In genomic region chr9:111896942-111897830, GRCh38 we compare ENCODE assay signal across 1 cellular context.
TF ChIP-seq lines count a peak whose summit lies in the region.

No MANE protein-coding gene starts in this region.

TF ChIP-seq in HepG2, 621 proteins besides CTCF, POLR2A, EP300 and RAD21 (continued from another document and continues in another):
- TF ChIP-seq ZNF414 (CRISPR knock-in tag; IDR thresholded peaks at IDR 0.05) (no peak), ZBTB33 (CRISPR knock-in tag; IDR thresholded peaks at IDR 0.05) (no peak), HMG20B (CRISPR knock-in tag; conservative IDR thresholded peaks at IDR 0.05) (no peak), ZC3H4 (CRISPR knock-in tag; IDR thresholded peaks at IDR 0.05; ENCODE audit: borderline replicate concordance) (no peak), PATZ1 (CRISPR knock-in tag; IDR thresholded peaks at IDR 0.05) (no peak; the same call in 1 of the 2 replicates), ZBTB8A (CRISPR knock-in tag; IDR thresholded peaks at IDR 0.05; ENCODE audit: borderline replicate concordance, low read depth) (no peak), ZNF546 (CRISPR knock-in tag; conservative IDR thresholded peaks at IDR 0.05) (no peak), SATB2 (CRISPR knock-in tag; IDR thresholded peaks at IDR 0.05) (no peak), SALL2 (CRISPR knock-in tag; IDR thresholded peaks at IDR 0.05) (no peak), FOXC1 (CRISPR knock-in tag; IDR thresholded peaks at IDR 0.05; ENCODE audit: borderline replicate concordance) (no peak), ZNF607 (CRISPR knock-in tag; IDR thresholded peaks at IDR 0.05; ENCODE audit: borderline replicate concordance) (0 out of 2 replicates have a peak, but pooled peaks have one; percentile 12), XRCC5 (optimal IDR thresholded peaks at IDR 0.05; ENCODE audit: low read length) (no peak), RNF2 (conservative IDR thresholded peaks at IDR 0.05; ENCODE audit: low read depth) (no peak), CC2D1A (CRISPR knock-in tag; IDR thresholded peaks at IDR 0.05) (no peak), NBN (conservative IDR thresholded peaks at IDR 0.05) (no peak), ZNF883 (CRISPR knock-in tag; IDR thresholded peaks at IDR 0.05; ENCODE audit: not compliant biosample characterization) (no peak), TFDP1 (CRISPR knock-in tag; IDR thresholded peaks at IDR 0.05; ENCODE audit: borderline replicate concordance) (no peak), ZNF260 (CRISPR knock-in tag; IDR thresholded peaks at IDR 0.05; ENCODE audit: borderline replicate concordance, low read depth) (no peak), CSRNP2 (CRISPR knock-in tag; conservative IDR thresholded peaks at IDR 0.05; ENCODE audit: low read depth) (no peak), ZNF749 (CRISPR knock-in tag; IDR thresholded peaks at IDR 0.05; ENCODE audit: borderline replicate concordance) (no peak), FOSL1 (CRISPR knock-in tag; IDR thresholded peaks at IDR 0.05; ENCODE audit: borderline replicate concordance) (no peak), TP53 (CRISPR knock-in tag; conservative IDR thresholded peaks at IDR 0.05) (no peak), PBX2 (CRISPR knock-in tag; IDR thresholded peaks at IDR 0.05) (no peak), DRAP1 (CRISPR knock-in tag; IDR thresholded peaks at IDR 0.05) (no peak), KAT2B (IDR thresholded peaks at IDR 0.05; ENCODE audit: borderline replicate concordance, low read depth, low read length) (no peak), ZNF652 (CRISPR knock-in tag; IDR thresholded peaks at IDR 0.05; ENCODE audit: borderline replicate concordance, low read depth) (no peak), CHCHD3 (CRISPR knock-in tag; IDR thresholded peaks at IDR 0.05) (no peak), SIX4 (CRISPR knock-in tag; IDR thresholded peaks at IDR 0.05) (no peak), HOXD1 (CRISPR knock-in tag; IDR thresholded peaks at IDR 0.05) (no peak), ZNF784 (CRISPR knock-in tag; IDR thresholded peaks at IDR 0.05; ENCODE audit: borderline replicate concordance) (no peak), HNRNPK (IDR thresholded peaks at IDR 0.05; ENCODE audit: low read depth, low read length, poor library complexity, severe bottlenecking) (peak; percentile 81), CBX1 (IDR thresholded peaks at IDR 0.05; ENCODE audit: low read depth) (no peak), ZNF382 (CRISPR knock-in tag; IDR thresholded peaks at IDR 0.05; ENCODE audit: borderline replicate concordance) (no peak), ZNF513 (CRISPR knock-in tag; conservative IDR thresholded peaks at IDR 0.05) (no peak), PRPF4 (IDR thresholded peaks at IDR 0.05; ENCODE audit: low read depth, low read length, poor library complexity, severe bottlenecking) (no peak), ATF5 (CRISPR knock-in tag; IDR thresholded peaks at IDR 0.05; ENCODE audit: low read depth) (no peak), ELK4 (CRISPR knock-in tag; IDR thresholded peaks at IDR 0.05; ENCODE audit: borderline replicate concordance) (no peak), JUNB (CRISPR knock-in tag; IDR thresholded peaks at IDR 0.05; ENCODE audit: borderline replicate concordance) (0 out of 2 replicates have a peak, but pooled peaks have one; percentile 25), JUND (CRISPR knock-in tag; IDR thresholded peaks at IDR 0.05) (no peak), GMEB1 (CRISPR knock-in tag; IDR thresholded peaks at IDR 0.05; ENCODE audit: borderline replicate concordance) (no peak), MXI1 (IDR thresholded peaks at IDR 0.05; ENCODE audit: borderline replicate concordance, low read depth, low read length) (no peak), NCOR1 (IDR thresholded peaks at IDR 0.05; ENCODE audit: borderline replicate concordance, low read length) (no peak), ZNF317 (CRISPR knock-in tag; IDR thresholded peaks at IDR 0.05) (peak; percentile 67; the same call in 1 of the 2 replicates), MAZ (IDR thresholded peaks at IDR 0.05; ENCODE audit: borderline replicate concordance, low read depth, low read length) (no peak), MAZ (CRISPR knock-in tag; IDR thresholded peaks at IDR 0.05; ENCODE audit: low read depth) (no peak)
